Comparison of ENCODE assay signal across 22 cellular contexts in genomic region chr17:33664116-33664840, GRCh38.
DNase-seq lines count a peak whose midpoint lies in the region; ATAC-seq, FAIRE-seq and TF ChIP-seq lines count a peak whose summit lies in the region.
"Had no signal": no experiment of that assay in that cellular context is flagged by ENCODE, and none has a peak within 500 bp of the region (broad histone marks: within the 10 kb centered on the region; RNA-seq: fewer than 3 reads in every experiment).

No MANE protein-coding gene starts in this region.

- CTCF ChIA-PET in GM12878 (lab: Yijun Ruan, JAX): interaction anchor here (0.7 to 1.2 kb wide), 2 partner anchors 11 to 984 kb away, joined by 3 read pairs; no protein-coding TSS in a partner anchor

- no peaks in the 10 kb centered on the region for H3K36me3 ChIP-seq in GM06990 (ENCODE audit: control insufficient read depth, insufficient read depth, low read length)
- no peaks in the 10 kb centered on the region for H3K36me3 ChIP-seq in GM12878 (ENCODE audit: control insufficient read depth in 2 of 2, insufficient read depth in 2 of 2, low read length in 1 of 2)
- H3K36me3 ChIP-seq in endodermal cell (ENCODE audit: control insufficient read depth, insufficient read depth, low read length): no peaks in the 10 kb centered on the region
- H3K36me3 ChIP-seq in stomach: no peaks in the 10 kb centered on the region
- H3K36me3 ChIP-seq: BE2C; BLaER1 treated with 17β-estradiol and CSF1 and Interleukin-3, amounts not matched to agents 10 nM and 100 nM had no signal

- H3K79me2 ChIP-seq in GM12878 (ENCODE audit: control insufficient read depth, insufficient read depth, low read length): no peaks in the 10 kb centered on the region

- in situ Hi-C loops in GM12878 (cut with MboI): no loop called here

- RAD21 ChIA-PET in GM12878 (lab: Charles Lee; ENCODE audit: unreplicated experiment): interaction anchor here (0.6 kb wide), 1 partner anchor 18 kb away, joined by 3 read pairs; no protein-coding TSS in a partner anchor

- SMC1A ChIA-PET in GM12878 (lab: Charles Lee; ENCODE audit: uncharacterized antibody, unreplicated experiment): interaction anchor here (0.8 kb wide), 1 partner anchor 143 kb away, joined by 3 read pairs; no protein-coding TSS in a partner anchor

- peak; percentile 37 for ATAC-seq in GM12878
- no peak for ATAC-seq in GM21528 (IDR thresholded peaks at IDR 0.05; ENCODE audit: low FRiP score, unreplicated experiment)
- ATAC-seq in left colon: no peak
- ATAC-seq: A549, GM23338, HCT116 had no signal

- no peak overlapping the region for H3K4me3 Mint-ChIP-seq in endodermal cell
- H3K4me3 Mint-ChIP-seq: CD14-positive monocyte; CD4-positive, alpha-beta T cell; GM23338; H9 had no signal

- POLR2A ChIA-PET in GM12878 (lab: Charles Lee): no interaction called here

- no peaks in the 10 kb centered on the region for H3K9me3 Mint-ChIP-seq in endodermal cell
- H3K9me3 Mint-ChIP-seq: CD14-positive monocyte; CD4-positive, alpha-beta T cell; GM23338; H9 had no signal

- H4K20me1 ChIP-seq in GM12878 (ENCODE audit: control insufficient read depth, insufficient read depth): no peaks in the 10 kb centered on the region
- H4K20me1 ChIP-seq: BLaER1 treated with 17β-estradiol and CSF1 and Interleukin-3, amounts not matched to agents 10 nM and 100 nM had no signal

- H3K9ac ChIP-seq in GM12878 (ENCODE audit: control insufficient read depth, insufficient read depth, low read length) (no peak overlapping the region), endodermal cell (ENCODE audit: extremely low read depth, low read length, poor library complexity, severe bottlenecking) (no peak overlapping the region)
- H3K9ac ChIP-seq: BLaER1 treated with 17β-estradiol and CSF1 and Interleukin-3, amounts not matched to agents 10 nM and 100 nM had no signal

- BruUV-seq in GM12878 (replicated peaks; lab: Mats Ljungman, UMichigan): no TSS peak

- 53% methylated on average over 8 of the region's 8 CpGs for WGBS in GM12878 (ENCODE audit: insufficient coverage, insufficient replicate concordance, low lambda C conversion rate, missing lambda C conversion rate)
- WGBS in endodermal cell (ENCODE audit: insufficient coverage in 1 of 2, insufficient read length in 1 of 2), 2 experiments: 87 to 91% methylated on average over 7 to 8 of the region's 8 CpGs
- 64 to 73% (median 71%) methylated on average over 8 of the region's 8 CpGs for WGBS in stomach, 5 donors

- H3K4me2 ChIP-seq in GM12878 (ENCODE audit: control insufficient read depth, insufficient read depth): no peak overlapping the region
- H3K4me2 ChIP-seq: A549, GM23338 had no signal

- H3K27me3 ChIP-seq in GM06990 (replicated peaks; ENCODE audit: control insufficient read depth, insufficient read depth, low read length) (no peaks in the 10 kb centered on the region), GM12878 (replicated peaks in 1 of 2; ENCODE audit: control insufficient read depth in 2 of 2, insufficient read depth in 2 of 2, low read length in 1 of 2) (no peaks in the 10 kb centered on the region; a peak in 2 of 4 replicates), endodermal cell (ENCODE audit: control insufficient read depth, insufficient read depth, low read length, poor library complexity, severe bottlenecking) (no peaks in the 10 kb centered on the region), stomach (peaks cover 0 to 17% (median 0%) of the 10 kb centered on the region in 3 donors)
- H3K27me3 ChIP-seq: BLaER1 treated with 17β-estradiol and CSF1 and Interleukin-3, amounts not matched to agents 10 nM and 100 nM had no signal

- no peaks in the 10 kb centered on the region for H3K9me3 ChIP-seq in GM12878 (replicated peaks; ENCODE audit: control insufficient read depth, insufficient read depth, low read length)
- H3K9me3 ChIP-seq in endodermal cell (ENCODE audit: control insufficient read depth, low read length): no peaks in the 10 kb centered on the region
- H3K9me3 ChIP-seq in stomach: no peaks in the 10 kb centered on the region
- H3K9me3 ChIP-seq: A549; BE2C; BLaER1 treated with 17β-estradiol and CSF1 and Interleukin-3, amounts not matched to agents 10 nM and 100 nM had no signal

- no peaks in the 10 kb centered on the region for H3K4me1 Mint-ChIP-seq in endodermal cell
- H3K4me1 Mint-ChIP-seq: GM23338, H9 had no signal

- no peaks in the 10 kb centered on the region for H3K36me3 Mint-ChIP-seq in endodermal cell (ENCODE audit: low read depth)
- H3K36me3 Mint-ChIP-seq: CD14-positive monocyte had no signal

- H3K4me3 ChIP-seq in GM06990 (replicated peaks; ENCODE audit: low read depth, low read length) (no peak overlapping the region), GM12878 (no peak overlapping the region), endodermal cell (ENCODE audit: low read length) (no peak overlapping the region), stomach (no peak overlapping the region)
- H3K4me3 ChIP-seq: A549; BLaER1 treated with 17β-estradiol and CSF1 and Interleukin-3, amounts not matched to agents 10 nM and 100 nM; GM23338 had no signal

- H3K27ac ChIP-seq in GM12878 (ENCODE audit: control insufficient read depth, insufficient read depth) (no peak overlapping the region), endodermal cell (ENCODE audit: low read depth, low read length) (no peak overlapping the region), stomach (no peak overlapping the region)
- H3K27ac ChIP-seq: A549; BLaER1 treated with 17β-estradiol and CSF1 and Interleukin-3, amounts not matched to agents 10 nM and 100 nM had no signal

- no peak for FAIRE-seq in GM12878 (lab: Jason Lieb, UNC)
- FAIRE-seq: A549, G401.6, GM19239 had no signal

- TF ChIP-seq POLR2A in GM12878 (IDR thresholded peaks at IDR 0.05; ENCODE audit: low read depth, low read length) (no peak), stomach (IDR thresholded peaks at IDR 0.05) (no peak)

- peak; percentile 14 for DNase-seq in GM06990 (ENCODE audit: extremely low read depth, insufficient read length)
- DNase-seq in GM12878 (ENCODE audit: low read depth, low spot score): no peak
- peak; percentile 32 for DNase-seq in endodermal cell
- DNase-seq in stomach: no peak
- DNase-seq in left colon: no peak
- DNase-seq: 8988T; ACHN; AML-193; BE2C; Calu3; CD4-positive, alpha-beta T cell; COR-L47; DMS53; H9 had no signal

- H2AFZ ChIP-seq in GM12878 (ENCODE audit: control insufficient read depth, low read depth, low read length): no peak overlapping the region
- H2AFZ ChIP-seq: GM23338 had no signal

- H3K4me1 ChIP-seq in GM12878 (ENCODE audit: control insufficient read depth, insufficient read depth, low read length) (no peaks in the 10 kb centered on the region), endodermal cell (ENCODE audit: control insufficient read depth, insufficient read depth, low read length) (no peaks in the 10 kb centered on the region), stomach (peaks cover 0 to 5% (median 0%) of the 10 kb centered on the region in 4 donors)
- H3K4me1 ChIP-seq: A549, BE2C had no signal

- TF ChIP-seq EP300 in GM12878 (IDR thresholded peaks at IDR 0.05; ENCODE audit: borderline replicate concordance in 1 of 2, control insufficient read depth in 1 of 2, low read depth in 2 of 2, low read length in 2 of 2) (no peak), stomach (IDR thresholded peaks at IDR 0.05) (no peak)

- H3K27me3 Mint-ChIP-seq in endodermal cell (ENCODE audit: insufficient read depth): peaks cover 2% of the 10 kb centered on the region
- H3K27me3 Mint-ChIP-seq: CD4-positive, alpha-beta T cell had no signal

- TF ChIP-seq CTCF in GM06990 (IDR thresholded peaks at IDR 0.05; ENCODE audit: insufficient read depth, low read length, poor library complexity, severe bottlenecking): no peak
- no peak for TF ChIP-seq CTCF in GM12878 (IDR thresholded peaks at IDR 0.05 in 2 of 3, conservative IDR thresholded peaks at IDR 0.05 in 1 of 3; ENCODE audit: control insufficient read depth in 2 of 3, extremely low read depth in 1 of 3, insufficient read depth in 1 of 3, low read depth in 3 of 3, low read length in 3 of 3)
- TF ChIP-seq CTCF in endodermal cell (conservative IDR thresholded peaks at IDR 0.05): no peak
- no peak for TF ChIP-seq CTCF in stomach (IDR thresholded peaks at IDR 0.05)

- no peak overlapping the region for H3K27ac Mint-ChIP-seq in endodermal cell
- H3K27ac Mint-ChIP-seq: CD14-positive monocyte; CD4-positive, alpha-beta T cell; GM23338 had no signal

- TF ChIP-seq RAD21 in GM12878 (IDR thresholded peaks at IDR 0.05; ENCODE audit: insufficient read depth, low read depth, low read length): no peak

- intact Hi-C loops in GM12878 (cut with micrococcal nuclease; ENCODE audit: unreplicated experiment): no loop called here
- intact Hi-C loops in stomach (cut with DNase I; ENCODE audit: low total_unique reads): no loop called here
- intact Hi-C loops in left colon (cut with DNase I, micrococcal nuclease): no loop called here

TF ChIP-seq in GM12878, 131 proteins besides CTCF, POLR2A, EP300 and RAD21:
- peak; percentile 27; the same call in 1 of the 2 replicates for TF ChIP-seq IKZF1 (conservative IDR thresholded peaks at IDR 0.05)
- peak in 1 of 2 experiments; percentile 17; a peak in 1 of 4 replicates for TF ChIP-seq IKZF2 (IDR thresholded peaks at IDR 0.05)
- TF ChIP-seq KAT2A (conservative IDR thresholded peaks at IDR 0.05; ENCODE audit: control insufficient read depth, low read depth, low read length): no peak
- TF ChIP-seq, protein P1, sequence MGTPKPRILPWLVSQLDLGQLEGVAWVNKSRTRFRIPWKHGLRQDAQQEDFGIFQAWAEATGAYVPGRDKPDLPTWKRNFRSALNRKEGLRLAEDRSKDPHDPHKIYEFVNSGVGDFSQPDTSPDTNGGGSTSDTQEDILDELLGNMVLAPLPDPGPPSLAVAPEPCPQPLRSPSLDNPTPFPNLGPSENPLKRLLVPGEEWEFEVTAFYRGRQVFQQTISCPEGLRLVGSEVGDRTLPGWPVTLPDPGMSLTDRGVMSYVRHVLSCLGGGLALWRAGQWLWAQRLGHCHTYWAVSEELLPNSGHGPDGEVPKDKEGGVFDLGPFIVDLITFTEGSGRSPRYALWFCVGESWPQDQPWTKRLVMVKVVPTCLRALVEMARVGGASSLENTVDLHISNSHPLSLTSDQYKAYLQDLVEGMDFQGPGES (IDR thresholded peaks at IDR 0.05): no peak

Comparison
In these comparisons a context has a peak if more than half of its experiments do, and no peak if none do; other contexts are left out.
1. DNase-seq: peak in GM06990 (single experiment) and endodermal cell (single experiment); none in GM12878 (single experiment), stomach (single experiment) and left colon (0 of 2).